ENCODE assay signal across 11 cellular contexts in the genomic region with DNA sequence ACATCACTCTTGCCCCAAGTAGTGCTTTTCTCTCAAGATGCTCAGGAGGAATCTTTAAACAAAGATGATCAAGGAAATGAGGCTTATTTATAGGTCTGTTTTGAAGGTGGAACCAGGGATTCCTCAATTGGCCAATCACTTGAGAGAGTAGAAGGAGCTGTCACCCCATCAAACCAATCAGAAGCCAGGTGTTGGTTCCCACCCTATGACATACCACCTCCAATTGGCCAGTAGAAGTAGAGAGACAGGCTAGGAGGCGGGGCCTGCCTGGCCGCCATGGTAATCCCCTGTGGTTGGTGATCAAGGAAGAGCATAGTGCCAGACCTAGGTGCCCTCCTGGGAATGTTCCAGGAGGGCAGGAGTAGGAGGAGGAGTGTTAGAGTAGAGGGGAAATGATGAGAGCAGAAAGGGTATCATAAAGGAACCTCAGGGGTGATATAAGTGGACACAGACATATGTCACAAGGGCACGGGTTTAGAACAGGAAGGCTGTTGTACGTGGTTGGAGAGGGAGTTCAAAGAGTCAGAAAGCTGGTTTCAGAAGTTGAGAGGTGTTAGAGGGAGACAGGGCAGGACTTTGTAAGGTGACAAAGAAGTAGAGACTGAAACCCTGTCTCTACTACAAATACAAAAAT. TPM values are rescaled to one million over a fixed set of nuclear protein-coding genes. Genes with fewer than 3 reads are reported as not detected.
DNase-seq lines count a peak whose midpoint lies in the region; ATAC-seq and TF ChIP-seq lines count a peak whose summit lies in the region.
"Had no signal": no experiment of that assay in that cellular context is flagged by ENCODE, and none has a peak within 500 bp of the region (broad histone marks: within the 10 kb centered on the region; RNA-seq: fewer than 3 reads in every experiment).

No MANE protein-coding gene starts in this region.

- H4K20me1 ChIP-seq in HCT116 (ENCODE audit: insufficient read depth) (no peaks in the 10 kb centered on the region), SU-DHL-6 (ENCODE audit: low read depth, low read length) (no peaks in the 10 kb centered on the region)

- CTCF ChIA-PET in activated CD4-positive, alpha-beta memory T cell treated with anti-CD3 and anti-CD28 coated beads for 36 hours (lab: Charles Lee): interaction anchor here (2.9 kb wide), 1 partner anchor 48 kb away, joined by 10 read pairs; no protein-coding TSS in a partner anchor
- CTCF ChIA-PET in activated CD4-positive, alpha-beta memory T cell treated with anti-CD3 and anti-CD28 coated beads, Interleukin-2, amount 10 ng/mL, durations not matched to agents 7 days and 5 days (lab: Charles Lee): interaction anchor here (2.1 kb wide), 1 partner anchor 86 kb away, joined by 5 read pairs; no protein-coding TSS in a partner anchor
- CTCF ChIA-PET in HCT116 (lab: Charles Lee): no interaction called here

- H3K27me3 ChIP-seq in HCT116 (ENCODE audit: insufficient read depth, low read length) (no peaks in the 10 kb centered on the region), SU-DHL-6 (ENCODE audit: low read length) (no peaks in the 10 kb centered on the region), neuron (ENCODE audit: insufficient read depth, low read length) (no peaks in the 10 kb centered on the region), tibial artery (peaks cover 0 to 8% of the 10 kb centered on the region in 2 donors)

- H2AFZ ChIP-seq in HCT116 (ENCODE audit: low read depth, low read length, poor library complexity, severe bottlenecking) (no peak overlapping the region), SU-DHL-6 (ENCODE audit: low read depth, low read length, severe bottlenecking) (peak overlapping the region; percentile 47), neuron (ENCODE audit: low read depth, low read length) (peak overlapping the region; percentile 26)

- H3K4me1 ChIP-seq in HCT116 (ENCODE audit: control insufficient read depth in 1 of 2, insufficient read depth in 2 of 2, low read length in 2 of 2) (peaks cover 2 to 14% of the 10 kb centered on the region in 2 experiments; a peak in 3 of 4 replicates), neuron (ENCODE audit: insufficient read depth, low read length) (no peaks in the 10 kb centered on the region), tibial artery (no peaks in the 10 kb centered on the region)

- H3F3A ChIP-seq in SU-DHL-6 (ENCODE audit: insufficient read depth): no peaks in the 10 kb centered on the region

- H3K4me2 ChIP-seq in HCT116 (ENCODE audit: low read length) (no peak overlapping the region), SU-DHL-6 (ENCODE audit: low read depth, low read length, poor library complexity, severe bottlenecking) (no peak overlapping the region)

- BruUV-seq in HCT116 (replicated peaks; lab: Mats Ljungman, UMichigan): no TSS peak

- no peak for TF ChIP-seq POLR2A in HCT116 (IDR thresholded peaks at IDR 0.05; ENCODE audit: borderline replicate concordance, extremely low read depth, insufficient read depth, insufficient read length)

- H3K27ac Mint-ChIP-seq in activated CD4-positive, alpha-beta memory T cell treated with anti-CD3 and anti-CD28 coated beads for 36 hours: no peak overlapping the region
- H3K27ac Mint-ChIP-seq in activated CD4-positive, alpha-beta memory T cell treated with anti-CD3 and anti-CD28 coated beads, Interleukin-2, amount 10 ng/mL, durations not matched to agents 7 days and 5 days: no peak overlapping the region

- H3K4me3 ChIP-seq in HCT116 (replicated peaks in 1 of 2; ENCODE audit: low read depth in 1 of 2, low read length in 2 of 2) (no peak overlapping the region), SU-DHL-6 (ENCODE audit: insufficient read depth, low read length, poor library complexity, severe bottlenecking) (no peak overlapping the region), neuron (ENCODE audit: low read length) (no peak overlapping the region), tibial artery (no peak overlapping the region)

- TF ChIP-seq CTCF in HCT116 (IDR thresholded peaks at IDR 0.05 in 2 of 3, conservative IDR thresholded peaks at IDR 0.05 in 1 of 3; ENCODE audit: borderline replicate concordance in 1 of 3, insufficient read depth in 1 of 3, low read depth in 2 of 3, low read length in 2 of 3) (no peak), SU-DHL-6 (IDR thresholded peaks at IDR 0.05; ENCODE audit: insufficient read depth, low read length, poor library complexity, severe bottlenecking) (no peak), tibial artery (IDR thresholded peaks at IDR 0.05) (no peak)

- ATAC-seq in HCT116: peak; percentile 84
- ATAC-seq in HG03342 (IDR thresholded peaks at IDR 0.05; ENCODE audit: unreplicated experiment): no peak

- peaks cover 5% of the 10 kb centered on the region for H3K4me1 Mint-ChIP-seq in activated CD4-positive, alpha-beta memory T cell treated with anti-CD3 and anti-CD28 coated beads for 36 hours (ENCODE audit: low read depth)
- peaks cover 8% of the 10 kb centered on the region for H3K4me1 Mint-ChIP-seq in activated CD4-positive, alpha-beta memory T cell treated with anti-CD3 and anti-CD28 coated beads, Interleukin-2, amount 10 ng/mL, durations not matched to agents 7 days and 5 days

- H3K79me2 ChIP-seq in HCT116 (ENCODE audit: insufficient read depth, low read length) (no peaks in the 10 kb centered on the region), SU-DHL-6 (ENCODE audit: insufficient read depth, low read length) (no peaks in the 10 kb centered on the region)

- H3K36me3 ChIP-seq in HCT116 (ENCODE audit: control insufficient read depth in 1 of 2, insufficient read depth in 2 of 2, low read length in 2 of 2): no peaks in the 10 kb centered on the region
- no peaks in the 10 kb centered on the region for H3K36me3 ChIP-seq in SU-DHL-6 (ENCODE audit: low read length)
- no peaks in the 10 kb centered on the region for H3K36me3 ChIP-seq in neuron (ENCODE audit: insufficient read depth, low read length)
- H3K36me3 ChIP-seq in tibial artery: no peaks in the 10 kb centered on the region

- H3K9ac ChIP-seq in HCT116 (ENCODE audit: low read length) (no peak overlapping the region), SU-DHL-6 (ENCODE audit: low read length) (no peak overlapping the region)

- intact Hi-C loops in activated CD4-positive, alpha-beta memory T cell treated with anti-CD3 and anti-CD28 coated beads for 36 hours (cut with micrococcal nuclease): no loop called here
- intact Hi-C loops in HCT116 (cut with micrococcal nuclease): no loop called here
- intact Hi-C loops in tibial artery (cut with DNase I; ENCODE audit: low total_unique reads): no loop called here

- DNase-seq in activated CD4-positive, alpha-beta memory T cell treated with anti-CD3 and anti-CD28 coated beads for 36 hours: peak; percentile 47
- DNase-seq in activated CD4-positive, alpha-beta memory T cell treated with anti-CD3 and anti-CD28 coated beads, Interleukin-2, amount 10 ng/mL, durations not matched to agents 7 days and 5 days: no peak
- DNase-seq in HCT116 (ENCODE audit: low read depth, low spot score) (no peak), NOMO-1 (lab: John Stamatoyannopoulos, UW; ENCODE audit: unreplicated experiment in 2 of 2) (no peak), tibial artery (no peak)
- DNase-seq: islet precursor cell, SIG-M5 had no signal

- H3K9me3 Mint-ChIP-seq in activated CD4-positive, alpha-beta memory T cell treated with anti-CD3 and anti-CD28 coated beads for 36 hours: no peaks in the 10 kb centered on the region
- H3K9me3 Mint-ChIP-seq in activated CD4-positive, alpha-beta memory T cell treated with anti-CD3 and anti-CD28 coated beads, Interleukin-2, amount 10 ng/mL, durations not matched to agents 7 days and 5 days: no peaks in the 10 kb centered on the region

- TF ChIP-seq RAD21 in HCT116 (IDR thresholded peaks at IDR 0.05; ENCODE audit: low read depth): no peak

- POLR2A ChIA-PET in activated CD4-positive, alpha-beta memory T cell treated with anti-CD3 and anti-CD28 coated beads for 36 hours (lab: Charles Lee): no interaction called here
- POLR2A ChIA-PET in activated CD4-positive, alpha-beta memory T cell treated with anti-CD3 and anti-CD28 coated beads, Interleukin-2, amount 10 ng/mL, durations not matched to agents 7 days and 5 days (lab: Charles Lee): interaction anchor here (1.7 kb wide), 1 partner anchor 10 kb away, joined by 6 read pairs; no protein-coding TSS in a partner anchor
- POLR2A ChIA-PET in HCT116 (lab: Charles Lee): interaction anchor here (1.4 kb wide), 1 partner anchor 48 kb away, joined by 4 read pairs; no protein-coding TSS in a partner anchor

- no peaks in the 10 kb centered on the region for H3K36me3 Mint-ChIP-seq in activated CD4-positive, alpha-beta memory T cell treated with anti-CD3 and anti-CD28 coated beads for 36 hours
- no peaks in the 10 kb centered on the region for H3K36me3 Mint-ChIP-seq in activated CD4-positive, alpha-beta memory T cell treated with anti-CD3 and anti-CD28 coated beads, Interleukin-2, amount 10 ng/mL, durations not matched to agents 7 days and 5 days (ENCODE audit: low read depth)

- H3K9me2 ChIP-seq in HCT116 (ENCODE audit: insufficient read depth) (no peaks in the 10 kb centered on the region), SU-DHL-6 (replicated peaks; ENCODE audit: insufficient read depth, low read length) (no peaks in the 10 kb centered on the region)

- H3K4me3 Mint-ChIP-seq in activated CD4-positive, alpha-beta memory T cell treated with anti-CD3 and anti-CD28 coated beads for 36 hours: no peak overlapping the region
- H3K4me3 Mint-ChIP-seq in activated CD4-positive, alpha-beta memory T cell treated with anti-CD3 and anti-CD28 coated beads, Interleukin-2, amount 10 ng/mL, durations not matched to agents 7 days and 5 days: no peak overlapping the region

- H3K9me3 ChIP-seq in HCT116 (ENCODE audit: control insufficient read depth in 1 of 2, insufficient read depth in 1 of 2, low read depth in 1 of 2, low read length in 2 of 2) (no peaks in the 10 kb centered on the region), SU-DHL-6 (ENCODE audit: insufficient read depth, low read length) (no peaks in the 10 kb centered on the region), neuron (ENCODE audit: low read length) (no peaks in the 10 kb centered on the region), tibial artery (no peaks in the 10 kb centered on the region)

- H3K27ac ChIP-seq in HCT116 (ENCODE audit: low read depth, low read length) (no peak overlapping the region), SU-DHL-6 (ENCODE audit: low read depth, low read length) (no peak overlapping the region), tibial artery (no peak overlapping the region)
- H3K27ac ChIP-seq: C4-2B had no signal

- H3K27me3 Mint-ChIP-seq in activated CD4-positive, alpha-beta memory T cell treated with anti-CD3 and anti-CD28 coated beads for 36 hours: peaks cover 4% of the 10 kb centered on the region
- H3K27me3 Mint-ChIP-seq in activated CD4-positive, alpha-beta memory T cell treated with anti-CD3 and anti-CD28 coated beads, Interleukin-2, amount 10 ng/mL, durations not matched to agents 7 days and 5 days: peaks cover 15% of the 10 kb centered on the region

- RAD21 ChIA-PET in HCT116 (lab: Charles Lee; ENCODE audit: low non-redundant PET in 1 of 2, low total read pairs in 2 of 2, uncharacterized antibody in 2 of 2, unreplicated experiment in 2 of 2): no interaction called here

RNA-seq across cellular contexts. Expression of a gene that starts 10.5 kb away (rescaled TPM):
- not detected for total RNA-seq in activated CD4-positive, alpha-beta memory T cell treated with anti-CD3 and anti-CD28 coated beads for 36 hours
- total RNA-seq in activated CD4-positive, alpha-beta memory T cell treated with anti-CD3 and anti-CD28 coated beads, Interleukin-2, amount 10 ng/mL, durations not matched to agents 7 days and 5 days: not detected
- not detected for total RNA-seq in HCT116 (2021; ENCODE audit: unreplicated experiment)
- not detected in 2 replicates for polyA plus RNA-seq in HCT116 (2012)

RNA-seq across cellular contexts. Expression of a gene that starts 16.1 kb away (rescaled TPM):
- total RNA-seq in activated CD4-positive, alpha-beta memory T cell treated with anti-CD3 and anti-CD28 coated beads for 36 hours: 10 to 100 TPM; 36.6 to 43.1 TPM
- 10 to 100 TPM; 45.3 to 46.5 TPM for total RNA-seq in activated CD4-positive, alpha-beta memory T cell treated with anti-CD3 and anti-CD28 coated beads, Interleukin-2, amount 10 ng/mL, durations not matched to agents 7 days and 5 days
- total RNA-seq in HCT116 (2021; ENCODE audit: unreplicated experiment): 31.7 TPM
- polyA plus RNA-seq in HCT116 (2012): 12.0 and 16.5 TPM in 2 replicates

RNA-seq across cellular contexts. Expression of a gene that starts 32.4 kb away (rescaled TPM):
- total RNA-seq in activated CD4-positive, alpha-beta memory T cell treated with anti-CD3 and anti-CD28 coated beads for 36 hours: 10 to 100 TPM; 86.4 to 88.0 TPM
- total RNA-seq in activated CD4-positive, alpha-beta memory T cell treated with anti-CD3 and anti-CD28 coated beads, Interleukin-2, amount 10 ng/mL, durations not matched to agents 7 days and 5 days: 100 to 1,000 TPM in 1 of 2 experiments, 10 to 100 TPM in 1; 99.5 to 102 TPM
- total RNA-seq in HCT116 (2021; ENCODE audit: unreplicated experiment): 87.2 TPM
- polyA plus RNA-seq in HCT116 (2012): 62.5 and 68.5 TPM in 2 replicates

RNA-seq across cellular contexts. Expression of a gene that starts 33.0 kb away (rescaled TPM):
- not detected for total RNA-seq in activated CD4-positive, alpha-beta memory T cell treated with anti-CD3 and anti-CD28 coated beads for 36 hours
- total RNA-seq in activated CD4-positive, alpha-beta memory T cell treated with anti-CD3 and anti-CD28 coated beads, Interleukin-2, amount 10 ng/mL, durations not matched to agents 7 days and 5 days: not detected
- 0.27 TPM for total RNA-seq in HCT116 (2021; ENCODE audit: unreplicated experiment)
- 0.30 TPM in 2 replicates for polyA plus RNA-seq in HCT116 (2012)

RNA-seq across cellular contexts. Expression of a gene that starts 45.1 kb away (rescaled TPM):
- under 1 TPM; 0.70 to 0.83 TPM for total RNA-seq in activated CD4-positive, alpha-beta memory T cell treated with anti-CD3 and anti-CD28 coated beads for 36 hours
- under 1 TPM; 0.65 to 0.96 TPM for total RNA-seq in activated CD4-positive, alpha-beta memory T cell treated with anti-CD3 and anti-CD28 coated beads, Interleukin-2, amount 10 ng/mL, durations not matched to agents 7 days and 5 days
- 1.5 TPM for total RNA-seq in HCT116 (2021; ENCODE audit: unreplicated experiment)
- 1.6 and 2.3 TPM in 2 replicates for polyA plus RNA-seq in HCT116 (2012)
